In the genomic region with DNA sequence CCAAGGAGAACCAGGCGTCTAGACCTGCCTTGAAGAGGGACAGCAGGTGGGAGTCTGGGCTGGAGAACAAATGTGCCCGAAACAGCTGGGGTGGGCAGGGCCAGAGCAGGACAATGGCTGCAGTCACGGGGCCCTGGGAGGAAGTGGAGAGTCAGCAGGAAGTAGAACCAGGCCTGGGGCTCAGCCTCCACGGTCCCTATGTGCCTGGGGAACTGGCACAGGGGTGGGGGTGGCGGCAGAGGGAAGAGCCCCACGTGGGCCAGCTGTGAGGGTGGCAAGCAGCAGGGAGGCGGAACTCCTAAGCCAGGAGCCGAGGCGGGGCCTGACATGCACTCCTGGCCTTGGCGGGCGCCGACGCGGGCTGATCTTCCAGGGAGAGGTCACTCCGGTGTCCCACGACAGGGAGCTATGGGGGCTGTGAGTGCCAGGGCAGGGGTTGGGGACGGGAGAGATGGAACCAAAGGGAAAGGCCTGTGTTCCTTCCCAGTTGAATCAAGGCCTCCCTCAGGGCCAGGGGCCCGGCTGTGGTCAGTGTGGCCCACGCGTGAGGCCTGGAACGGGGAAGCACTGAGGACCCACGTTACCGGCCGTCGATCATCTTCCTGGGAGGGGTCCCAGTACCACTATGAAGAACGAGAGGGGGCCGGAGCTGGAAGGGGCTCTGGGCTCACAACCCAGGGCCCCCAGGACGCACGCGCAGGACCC, we compare ENCODE assay signal across 10 cellular contexts. TPM values are rescaled to one million over a fixed set of nuclear protein-coding genes. Genes with fewer than 3 reads are reported as not detected.
A peak's percentile ranks its signal among the peaks of the same experiment; 100 is the strongest.
DNase-seq lines count a peak whose midpoint lies in the region; TF ChIP-seq lines count a peak whose summit lies in the region.
"Had no signal": no experiment of that assay in that cellular context is flagged by ENCODE, and none has a peak within 500 bp of the region (broad histone marks: within the 10 kb centered on the region; RNA-seq: fewer than 3 reads in every experiment).

No MANE protein-coding gene starts in this region.

- no peak overlapping the region for H3K4me3 Mint-ChIP-seq in activated CD4-positive, alpha-beta memory T cell treated with anti-CD3 and anti-CD28 coated beads for 36 hours

- 0 out of 2 replicates have a peak, but pooled peaks cover 5% of the 10 kb centered on the region for H3K4me1 ChIP-seq in HUES64 (ENCODE audit: insufficient read depth, low read length)
- peaks cover 3 to 39% (median 23%) of the 10 kb centered on the region in 4 donors for H3K4me1 ChIP-seq in sigmoid colon

- CTCF ChIA-PET in activated CD4-positive, alpha-beta memory T cell treated with anti-CD3 and anti-CD28 coated beads for 36 hours (lab: Charles Lee) = interaction anchor here (1.1 to 1.4 kb wide), 2 partner anchors 17 to 18 kb away, joined by 3 to 4 read pairs; no protein-coding TSS in a partner anchor

- no peaks in the 10 kb centered on the region for H3K4me1 Mint-ChIP-seq in activated CD4-positive, alpha-beta memory T cell treated with anti-CD3 and anti-CD28 coated beads for 36 hours (ENCODE audit: low read depth)

- H3K9me3 ChIP-seq in HUES64 (ENCODE audit: insufficient read depth, low read depth, low read length) (no peaks in the 10 kb centered on the region), sigmoid colon (no peaks in the 10 kb centered on the region)

- no peak overlapping the region for H3K9ac ChIP-seq in HUES64 (ENCODE audit: low read depth, low read length)
- H3K9ac ChIP-seq: GM23248 had no signal

- peak overlapping the region; percentile 30; the same call in 1 of the 2 replicates for H3K27ac ChIP-seq in HUES64 (ENCODE audit: low read depth, low read length)
- peak overlapping the region; percentile 89 for H3K27ac ChIP-seq in cingulate gyrus (ENCODE audit: low read depth, low read length)
- peak overlapping the region; percentile 56 to 73 (median 62) for H3K27ac ChIP-seq in sigmoid colon
- H3K27ac ChIP-seq: GM23248 had no signal

- H3K9me3 Mint-ChIP-seq in activated CD4-positive, alpha-beta memory T cell treated with anti-CD3 and anti-CD28 coated beads for 36 hours = no peaks in the 10 kb centered on the region

- no peak for TF ChIP-seq EP300 in sigmoid colon (IDR thresholded peaks at IDR 0.05)

- 80% methylated on average over 30 of the region's 30 CpGs for whole genome bisulfite sequencing in HUES64
- 63 to 81% methylated on average over 30 of the region's 30 CpGs for WGBS in sigmoid colon, 2 donors

- H3K36me3 ChIP-seq in HUES64 (ENCODE audit: insufficient read depth, low read length) = peaks cover 4% of the 10 kb centered on the region; the same call in 1 of the 2 replicates
- no peaks in the 10 kb centered on the region for H3K36me3 ChIP-seq in sigmoid colon

- H3K27me3 Mint-ChIP-seq in activated CD4-positive, alpha-beta memory T cell treated with anti-CD3 and anti-CD28 coated beads for 36 hours = no peaks in the 10 kb centered on the region

- no peaks in the 10 kb centered on the region for H3K27me3 ChIP-seq in HUES64 (ENCODE audit: insufficient read depth, low read length)
- no peaks in the 10 kb centered on the region for H3K27me3 ChIP-seq in sigmoid colon

- TF ChIP-seq POLR2A in sigmoid colon (IDR thresholded peaks at IDR 0.05) = no peak

- H3K27ac Mint-ChIP-seq in activated CD4-positive, alpha-beta memory T cell treated with anti-CD3 and anti-CD28 coated beads for 36 hours = no peak overlapping the region

- peaks cover 13% of the 10 kb centered on the region for H3K36me3 Mint-ChIP-seq in activated CD4-positive, alpha-beta memory T cell treated with anti-CD3 and anti-CD28 coated beads for 36 hours

- H3K4me3 ChIP-seq in HUES64 (ENCODE audit: low read length) (no peak overlapping the region), sigmoid colon (no peak overlapping the region)
- H3K4me3 ChIP-seq: GM23248 had no signal

- POLR2A ChIA-PET in activated CD4-positive, alpha-beta memory T cell treated with anti-CD3 and anti-CD28 coated beads for 36 hours (lab: Charles Lee) = no interaction called here

- peak; percentile 77 for DNase-seq in left kidney (ENCODE audit: low read depth, low spot score)
- peak; percentile 87 for DNase-seq in sigmoid colon
- DNase-seq in NCI-H510A (lab: John Stamatoyannopoulos, UW) = no peak
- no peak for DNase-seq in GM20000 (ENCODE audit: low spot score)
- DNase-seq in NCI-H226 = no peak
- DNase-seq in activated CD4-positive, alpha-beta memory T cell treated with anti-CD3 and anti-CD28 coated beads for 36 hours = no peak
- DNase-seq: GM23248, NCI-H146 had no signal

- TF ChIP-seq CTCF in sigmoid colon (IDR thresholded peaks at IDR 0.05) (no peak), GM20000 (IDR thresholded peaks at IDR 0.05; ENCODE audit: extremely low read depth, missing control alignments) (no peak)

- intact Hi-C loops in sigmoid colon (cut with DNase I) = no loop called here
- intact Hi-C loops in activated CD4-positive, alpha-beta memory T cell treated with anti-CD3 and anti-CD28 coated beads for 36 hours (cut with micrococcal nuclease) = no loop called here

RNA-seq across cellular contexts. Expression of gene TIMM22, which starts 42.7 kb away (rescaled TPM):
- 15.2 TPM for polyA plus RNA-seq in HUES64 (2013, experiment 1 of 2)
- 15.0 TPM for polyA plus RNA-seq in HUES64 (2013, experiment 2 of 2)
- 10 to 100 TPM in 3 of 4 donors, 1 to 10 TPM in 1; 8.0 to 13.6 (median 11.0) TPM for total RNA-seq in sigmoid colon
- polyA plus RNA-seq in sigmoid colon = 1 to 10 TPM; 6.0 to 9.2 (median 8.1) TPM
- total RNA-seq in activated CD4-positive, alpha-beta memory T cell treated with anti-CD3 and anti-CD28 coated beads for 36 hours = 1 to 10 TPM; 8.0 to 9.6 TPM

Comparison
In these comparisons a context has a peak if more than half of its experiments do, and no peak if none do; other contexts are left out.
1. H3K27ac ChIP-seq: peak in every context shown above with its lines; median percentile 89 in cingulate gyrus; 62 in sigmoid colon; 30 in HUES64.
2. DNase-seq: peak in left kidney (single experiment) and sigmoid colon (single experiment); none in NCI-H510A (single experiment), GM20000 (single experiment), NCI-H226 (single experiment) and activated CD4-positive, alpha-beta memory T cell treated with anti-CD3 and anti-CD28 coated beads for 36 hours (single experiment).